Comparison of ENCODE assay signal across 25 cellular contexts in genomic region chr4:137452799-137453198, GRCh38.
"Had no signal": no experiment of that assay in that cellular context is flagged by ENCODE, and none has a peak within 500 bp of the region (broad histone marks: within the 10 kb centered on the region; RNA-seq: fewer than 3 reads in every experiment).

No MANE protein-coding gene starts in this region.

- FAIRE-seq: HTR-8/SVneo, RCC 7860 had no signal

- H3K27me3 Mint-ChIP-seq: T-cell had no signal

- H3K4me1 Mint-ChIP-seq: T-cell had no signal

- H3K4me2 ChIP-seq: SK-N-SH had no signal

- H3K36me3 Mint-ChIP-seq: T-cell had no signal

- H3K9me3 ChIP-seq: MG63, SK-N-SH had no signal

- H3K27ac Mint-ChIP-seq: T-cell had no signal

- H3K4me3 Mint-ChIP-seq: T-cell had no signal

- H3K27ac ChIP-seq: HL-60 had no signal

- H3K4me3 ChIP-seq: MG63 had no signal

- H3K36me3 ChIP-seq: MG63 had no signal

- DNase-seq: Karpas-422, KG1, MG63, NCI-H1092, NCI-H1105 treated with DMSO at 0.1 percent for 48 hours, NCI-H1417 treated with DMSO at 0.1 percent for 48 hours, NCI-H146, NCI-H1694 treated with DMSO at 0.1 percent for 48 hours, NCI-H1930, NCI-H2081, NCI-H2107, NCI-H2227 treated with DMSO at 0.1 percent for 48 hours, NCI-H446, NCI-H510A, NCI-H524 treated with DMSO at 0.1 percent for 48 hours, NCI-H69, NCI-H774, Right ventricle myocardium superior, RPMI8226, SK-N-SH, SW 1271, T-cell had no signal

- H3K9ac ChIP-seq: SK-N-SH had no signal

- ATAC-seq: T-cell had no signal

- H3K27me3 ChIP-seq: MG63 had no signal
